5 cellular contexts compared by ENCODE assay signal in the genomic region with DNA sequence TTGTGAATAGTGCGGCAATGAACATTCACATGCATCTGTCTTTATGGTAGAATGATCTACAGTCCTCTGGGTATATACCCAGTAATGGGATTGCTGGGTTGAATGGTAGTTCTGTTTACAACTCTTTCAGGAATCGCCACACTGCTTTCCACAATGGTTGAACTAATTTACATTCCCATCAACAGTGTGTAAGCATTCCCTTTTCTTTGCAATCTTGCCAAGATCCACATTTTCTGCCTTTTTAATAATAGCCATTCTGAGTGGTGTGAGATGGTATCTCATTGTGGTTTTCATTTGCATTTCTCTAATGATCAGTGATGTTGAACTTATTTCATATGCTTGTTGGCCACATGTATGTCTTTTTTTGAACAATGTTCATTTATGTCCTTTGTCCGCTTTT.
DNase-seq lines count a peak whose midpoint lies in the region; FAIRE-seq and TF ChIP-seq lines count a peak whose summit lies in the region.
"Not testable (repeated sequence)": the region's sequence is repeated elsewhere in the genome, so short reads cannot be mapped to it uniquely, and the experiment has no call there.

No MANE protein-coding gene starts in this region.

- H3K27ac ChIP-seq in astrocyte (ENCODE audit: low read depth, low read length); endodermal cell (ENCODE audit: low read depth, low read length): not testable (repeated sequence)

- H3K27me3 Mint-ChIP-seq in astrocyte (ENCODE audit: low read depth, unreplicated experiment); endodermal cell (ENCODE audit: insufficient read depth): not testable (repeated sequence)

- H3K4me3 Mint-ChIP-seq in astrocyte (ENCODE audit: unreplicated experiment); endodermal cell: not testable (repeated sequence)

- H2AFZ ChIP-seq in astrocyte (ENCODE audit: low read depth, low read length) = not testable (repeated sequence)

- DNase-seq in EH (ENCODE audit: low read depth) = peak; percentile 58
- peak; percentile 5 for DNase-seq in M059J (ENCODE audit: low read depth)
- DNase-seq in astrocyte (ENCODE audit: low read depth) = peak; percentile 57
- peak; percentile 83 for DNase-seq in astrocyte of the hippocampus (ENCODE audit: low read depth, low spot score)
- not testable (repeated sequence) for DNase-seq in endodermal cell

- not testable (repeated sequence) for H3K36me3 ChIP-seq in astrocyte (ENCODE audit: insufficient read depth, low read length); endodermal cell (ENCODE audit: control insufficient read depth, insufficient read depth, low read length)

- 83 to 85% methylated on average over 1 to 3 of the region's 3 CpGs for WGBS in endodermal cell (ENCODE audit: insufficient coverage in 1 of 2, insufficient read length in 1 of 2), 2 experiments

- not testable (repeated sequence) for H3K9ac ChIP-seq in astrocyte (ENCODE audit: low read length); endodermal cell (ENCODE audit: extremely low read depth, low read length, poor library complexity, severe bottlenecking)

- not testable (repeated sequence) for H3K4me2 ChIP-seq in astrocyte (ENCODE audit: low read length)

- not testable (repeated sequence) for H3K4me1 ChIP-seq in astrocyte (ENCODE audit: insufficient read depth, low read length); endodermal cell (ENCODE audit: control insufficient read depth, insufficient read depth, low read length)

- not testable (repeated sequence) for H4K20me1 ChIP-seq in astrocyte (ENCODE audit: insufficient read depth, low read length)

- H3K9me3 Mint-ChIP-seq in astrocyte (ENCODE audit: unreplicated experiment) (peaks cover 35% of the 10 kb centered on the region), endodermal cell (peaks cover 55% of the 10 kb centered on the region)

- not testable (repeated sequence) for TF ChIP-seq CTCF in astrocyte (IDR thresholded peaks at IDR 0.05; ENCODE audit: insufficient read depth, low read depth, low read length); endodermal cell (conservative IDR thresholded peaks at IDR 0.05)

- H3K9me3 ChIP-seq in astrocyte (ENCODE audit: insufficient read depth, low read depth, low read length) = not testable (repeated sequence)
- H3K9me3 ChIP-seq in endodermal cell (ENCODE audit: control insufficient read depth, low read length) = peaks cover 47% of the 10 kb centered on the region

- not testable (repeated sequence) for H3K4me3 ChIP-seq in astrocyte (ENCODE audit: insufficient read depth, low read depth, low read length)
- peak overlapping the region; percentile 58 for H3K4me3 ChIP-seq in endodermal cell (ENCODE audit: low read length)

- not testable (repeated sequence) for FAIRE-seq in astrocyte (lab: Jason Lieb, UNC)

- not testable (repeated sequence) for H3K36me3 Mint-ChIP-seq in astrocyte (ENCODE audit: low read depth, unreplicated experiment)
- peaks cover 24% of the 10 kb centered on the region for H3K36me3 Mint-ChIP-seq in endodermal cell (ENCODE audit: low read depth)

- not testable (repeated sequence) for H3K27me3 ChIP-seq in astrocyte (ENCODE audit: insufficient read depth, low read length); endodermal cell (ENCODE audit: control insufficient read depth, insufficient read depth, low read length, poor library complexity, severe bottlenecking)

- not testable (repeated sequence) for H3K4me1 Mint-ChIP-seq in astrocyte (ENCODE audit: low read depth, unreplicated experiment)
- peaks cover 33% of the 10 kb centered on the region for H3K4me1 Mint-ChIP-seq in endodermal cell

- H3K27ac Mint-ChIP-seq in astrocyte (ENCODE audit: unreplicated experiment); endodermal cell: not testable (repeated sequence)

- not testable (repeated sequence) for H3K79me2 ChIP-seq in astrocyte (ENCODE audit: insufficient read depth, low read length)
